In the genomic region with DNA sequence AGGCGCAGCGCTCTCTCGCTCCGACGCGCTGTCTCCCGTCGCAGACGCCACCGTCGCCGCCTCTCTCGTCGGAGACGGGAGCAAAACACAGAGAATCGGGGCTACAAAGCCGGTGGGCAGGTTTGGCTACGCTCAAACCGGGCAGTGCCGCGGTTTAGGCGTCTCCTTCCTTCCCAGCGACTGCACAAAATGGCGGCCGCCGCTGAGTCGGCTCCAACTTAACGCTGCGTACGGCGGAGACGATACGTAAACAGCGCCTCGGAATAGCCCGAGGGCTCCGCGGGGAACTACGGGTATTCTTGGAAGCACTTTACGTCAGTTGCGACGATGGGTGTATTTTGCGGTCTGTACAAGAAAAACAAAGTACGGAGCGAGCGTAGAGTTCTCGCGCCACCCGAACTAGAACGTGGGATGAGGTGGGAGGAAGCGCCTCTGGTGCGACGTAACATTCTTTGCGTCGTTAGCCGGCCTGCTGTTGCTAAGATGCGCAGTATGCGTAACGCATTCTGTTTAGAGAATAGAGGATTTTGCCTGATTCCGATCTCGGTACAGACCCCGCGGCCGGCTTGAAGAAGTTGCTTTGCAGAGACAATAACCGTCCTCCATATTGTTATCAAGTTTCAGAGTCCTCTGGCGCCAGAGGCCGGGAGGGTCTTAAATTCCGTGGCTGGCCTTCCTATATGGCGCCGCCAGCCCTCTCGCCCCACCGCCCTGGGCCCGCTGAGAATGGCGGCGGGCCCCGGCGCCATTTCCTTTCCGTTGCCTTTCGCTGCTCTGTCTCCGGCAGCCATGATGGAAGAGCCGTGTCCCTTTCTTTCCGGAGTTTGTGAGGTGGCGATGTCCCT, we compare ENCODE assay signal across 8 cellular contexts.
DNase-seq lines count a peak whose midpoint lies in the region; ATAC-seq and TF ChIP-seq lines count a peak whose summit lies in the region.

A gene (minus strand): TSS at position 194 of the 845 bp plus-strand sequence.

- no peak for TF ChIP-seq CTCF in AG09309 (IDR thresholded peaks at IDR 0.05; ENCODE audit: control insufficient read depth, insufficient read depth, low read depth, low read length, missing control alignments)

- H3K9me3 Mint-ChIP-seq in central memory CD8-positive, alpha-beta T cell: peaks cover 5% of the 10 kb centered on the region

- H3K27me3 Mint-ChIP-seq in central memory CD8-positive, alpha-beta T cell: no peaks in the 10 kb centered on the region

- H3K4me3 Mint-ChIP-seq in central memory CD8-positive, alpha-beta T cell: peak within 1 kb of the TSS; percentile 100

- ATAC-seq in GM19025 (IDR thresholded peaks at IDR 0.05; ENCODE audit: low read depth, unreplicated experiment) (peak; percentile 73), HG03342 (IDR thresholded peaks at IDR 0.05; ENCODE audit: unreplicated experiment) (peak; percentile 81)
- peak; percentile 90 for ATAC-seq in central memory CD8-positive, alpha-beta T cell (replicated peaks; ENCODE audit: extremely low read depth, poor library complexity, severe bottlenecking)

- peaks cover 53% of the 10 kb centered on the region for H3K4me1 Mint-ChIP-seq in central memory CD8-positive, alpha-beta T cell

- H3K4me3 ChIP-seq in AG09309 (ENCODE audit: control insufficient read depth, low read depth, low read length): peak within 1 kb of the TSS; percentile 58

- H3K36me3 Mint-ChIP-seq in central memory CD8-positive, alpha-beta T cell (ENCODE audit: insufficient read depth): peaks cover 39% of the 10 kb centered on the region

- DNase-seq in AG09309 (ENCODE audit: low read depth) (peak; percentile 88), NCI-H446 (lab: John Stamatoyannopoulos, UW) (peak; percentile 92 to 95), iris pigment epithelial cell (ENCODE audit: low read depth) (peak; percentile 94)
- DNase-seq in activated CD4-positive, CD25-positive, alpha-beta regulatory T cell treated with anti-CD3 and anti-CD28 coated beads, Interleukin-2, amount 50 U/mL, for 16 hours (ENCODE audit: low read depth, low spot score): peak; percentile 93
- DNase-seq in central memory CD8-positive, alpha-beta T cell (ENCODE audit: low spot score in 2 of 2): peak; percentile 93 to 97
- DNase-seq in stimulated activated CD4-positive, alpha-beta T cell treated with anti-CD3 and anti-CD28 coated beads, Interleukin-12 subunit alpha, Interleukin-12 subunit beta, amount 100 ng/mL, for 24 hours (ENCODE audit: low read depth in 2 of 2): peak; percentile 92 to 95

- H3K27ac Mint-ChIP-seq in central memory CD8-positive, alpha-beta T cell (ENCODE audit: low read depth): peak within 1 kb of the TSS; percentile 100

Comparison
In these comparisons a context has a peak if more than half of its experiments do, and no peak if none do; other contexts are left out.
1. Peak in every context shown above with its lines: DNase-seq, ATAC-seq and H3K4me3 ChIP-seq.